Comparison of ENCODE assay signal across 1 cellular context in genomic region chr17:42566215-42566872, GRCh38.
TF ChIP-seq lines count a peak whose summit lies in the region.

No MANE protein-coding gene starts in this region.

TF ChIP-seq in GM23338, 12 proteins besides CTCF, POLR2A, EP300 and RAD21 (continued from another document):
- TF ChIP-seq ZNF462 (CRISPR knock-in tag; IDR thresholded peaks at IDR 0.05): no peak
- TF ChIP-seq ZNF114 (CRISPR knock-in tag; IDR thresholded peaks at IDR 0.05): no peak
- TF ChIP-seq EZH2 (IDR thresholded peaks at IDR 0.05; ENCODE audit: low read depth, unreplicated experiment): no peak
- TF ChIP-seq POLR2AphosphoS5 (IDR thresholded peaks at IDR 0.05; ENCODE audit: low read depth): no peak
- no peak for TF ChIP-seq ZNF331 (CRISPR knock-in tag; IDR thresholded peaks at IDR 0.05; ENCODE audit: low read depth)
- no peak for TF ChIP-seq STAT1 (IDR thresholded peaks at IDR 0.05; ENCODE audit: unreplicated experiment)
- TF ChIP-seq NANOG (IDR thresholded peaks at IDR 0.05; ENCODE audit: borderline replicate concordance): no peak
- TF ChIP-seq, protein P1, sequence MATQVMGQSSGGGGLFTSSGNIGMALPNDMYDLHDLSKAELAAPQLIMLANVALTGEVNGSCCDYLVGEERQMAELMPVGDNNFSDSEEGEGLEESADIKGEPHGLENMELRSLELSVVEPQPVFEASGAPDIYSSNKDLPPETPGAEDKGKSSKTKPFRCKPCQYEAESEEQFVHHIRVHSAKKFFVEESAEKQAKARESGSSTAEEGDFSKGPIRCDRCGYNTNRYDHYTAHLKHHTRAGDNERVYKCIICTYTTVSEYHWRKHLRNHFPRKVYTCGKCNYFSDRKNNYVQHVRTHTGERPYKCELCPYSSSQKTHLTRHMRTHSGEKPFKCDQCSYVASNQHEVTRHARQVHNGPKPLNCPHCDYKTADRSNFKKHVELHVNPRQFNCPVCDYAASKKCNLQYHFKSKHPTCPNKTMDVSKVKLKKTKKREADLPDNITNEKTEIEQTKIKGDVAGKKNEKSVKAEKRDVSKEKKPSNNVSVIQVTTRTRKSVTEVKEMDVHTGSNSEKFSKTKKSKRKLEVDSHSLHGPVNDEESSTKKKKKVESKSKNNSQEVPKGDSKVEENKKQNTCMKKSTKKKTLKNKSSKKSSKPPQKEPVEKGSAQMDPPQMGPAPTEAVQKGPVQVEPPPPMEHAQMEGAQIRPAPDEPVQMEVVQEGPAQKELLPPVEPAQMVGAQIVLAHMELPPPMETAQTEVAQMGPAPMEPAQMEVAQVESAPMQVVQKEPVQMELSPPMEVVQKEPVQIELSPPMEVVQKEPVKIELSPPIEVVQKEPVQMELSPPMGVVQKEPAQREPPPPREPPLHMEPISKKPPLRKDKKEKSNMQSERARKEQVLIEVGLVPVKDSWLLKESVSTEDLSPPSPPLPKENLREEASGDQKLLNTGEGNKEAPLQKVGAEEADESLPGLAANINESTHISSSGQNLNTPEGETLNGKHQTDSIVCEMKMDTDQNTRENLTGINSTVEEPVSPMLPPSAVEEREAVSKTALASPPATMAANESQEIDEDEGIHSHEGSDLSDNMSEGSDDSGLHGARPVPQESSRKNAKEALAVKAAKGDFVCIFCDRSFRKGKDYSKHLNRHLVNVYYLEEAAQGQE (IDR thresholded peaks at IDR 0.05; ENCODE audit: unreplicated experiment): no peak
- no peak for TF ChIP-seq CREB1 (CRISPR knock-in tag; IDR thresholded peaks at IDR 0.05; ENCODE audit: low read depth)
- TF ChIP-seq, protein P2, sequence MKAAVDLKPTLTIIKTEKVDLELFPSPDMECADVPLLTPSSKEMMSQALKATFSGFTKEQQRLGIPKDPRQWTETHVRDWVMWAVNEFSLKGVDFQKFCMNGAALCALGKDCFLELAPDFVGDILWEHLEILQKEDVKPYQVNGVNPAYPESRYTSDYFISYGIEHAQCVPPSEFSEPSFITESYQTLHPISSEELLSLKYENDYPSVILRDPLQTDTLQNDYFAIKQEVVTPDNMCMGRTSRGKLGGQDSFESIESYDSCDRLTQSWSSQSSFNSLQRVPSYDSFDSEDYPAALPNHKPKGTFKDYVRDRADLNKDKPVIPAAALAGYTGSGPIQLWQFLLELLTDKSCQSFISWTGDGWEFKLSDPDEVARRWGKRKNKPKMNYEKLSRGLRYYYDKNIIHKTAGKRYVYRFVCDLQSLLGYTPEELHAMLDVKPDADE (IDR thresholded peaks at IDR 0.05): no peak
- no peak for TF ChIP-seq EZH2phosphoT487 (IDR thresholded peaks at IDR 0.05; ENCODE audit: unreplicated experiment)
